2 cellular contexts compared by ENCODE assay signal in the genomic region with DNA sequence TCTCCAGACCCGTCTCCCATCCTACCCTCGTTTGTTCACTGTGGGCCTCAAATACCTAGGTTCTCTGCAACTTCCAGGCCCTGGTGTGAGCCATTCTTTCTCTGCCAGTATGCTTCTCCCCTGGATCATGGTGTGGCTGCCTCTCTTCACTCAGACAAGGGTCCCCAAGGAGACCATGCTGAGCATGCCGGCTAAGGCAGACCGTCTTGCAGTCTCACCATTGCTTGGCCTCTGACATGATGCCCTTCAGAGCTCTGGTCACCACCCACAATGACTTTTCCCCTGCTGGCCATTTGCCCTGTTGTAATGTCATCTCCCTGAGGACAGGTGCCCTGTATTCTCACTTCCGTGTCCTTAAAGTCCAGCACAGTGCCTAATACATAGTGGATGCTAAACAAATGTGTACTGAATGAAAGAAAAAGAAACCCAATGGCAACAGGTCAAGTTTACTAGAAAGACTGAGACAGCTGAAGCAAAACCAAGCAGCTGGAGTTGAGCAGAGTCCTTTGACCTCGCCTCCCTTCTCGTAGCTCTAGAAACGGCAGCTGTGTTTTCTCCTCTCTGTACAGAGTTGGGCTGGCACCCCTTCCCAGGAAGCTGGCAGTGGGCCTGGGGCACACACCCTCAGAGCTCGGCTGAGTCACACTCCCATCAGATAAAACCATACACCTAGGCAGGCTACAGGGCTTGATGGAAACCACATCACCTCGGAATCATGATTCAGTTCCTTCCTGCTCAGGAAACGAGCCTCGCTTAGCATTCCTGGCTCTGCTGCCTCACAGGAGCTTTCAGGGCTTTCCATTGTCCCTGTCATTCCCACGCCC.
A peak's percentile ranks its signal among the peaks of the same experiment; 100 is the strongest.
TF ChIP-seq lines count a peak whose summit lies in the region.

No MANE protein-coding gene starts in this region.

TF ChIP-seq in HCT116, 20 proteins besides CTCF, POLR2A, EP300 and RAD21:
- peak; percentile 43 for TF ChIP-seq TCF7L2 (IDR thresholded peaks at IDR 0.05; ENCODE audit: borderline replicate concordance, extremely low read depth, insufficient read depth, insufficient read length)
- TF ChIP-seq POLR2AphosphoS5 (IDR thresholded peaks at IDR 0.05; ENCODE audit: low read depth, low read length): peak; percentile 72
- TF ChIP-seq, protein P1, sequence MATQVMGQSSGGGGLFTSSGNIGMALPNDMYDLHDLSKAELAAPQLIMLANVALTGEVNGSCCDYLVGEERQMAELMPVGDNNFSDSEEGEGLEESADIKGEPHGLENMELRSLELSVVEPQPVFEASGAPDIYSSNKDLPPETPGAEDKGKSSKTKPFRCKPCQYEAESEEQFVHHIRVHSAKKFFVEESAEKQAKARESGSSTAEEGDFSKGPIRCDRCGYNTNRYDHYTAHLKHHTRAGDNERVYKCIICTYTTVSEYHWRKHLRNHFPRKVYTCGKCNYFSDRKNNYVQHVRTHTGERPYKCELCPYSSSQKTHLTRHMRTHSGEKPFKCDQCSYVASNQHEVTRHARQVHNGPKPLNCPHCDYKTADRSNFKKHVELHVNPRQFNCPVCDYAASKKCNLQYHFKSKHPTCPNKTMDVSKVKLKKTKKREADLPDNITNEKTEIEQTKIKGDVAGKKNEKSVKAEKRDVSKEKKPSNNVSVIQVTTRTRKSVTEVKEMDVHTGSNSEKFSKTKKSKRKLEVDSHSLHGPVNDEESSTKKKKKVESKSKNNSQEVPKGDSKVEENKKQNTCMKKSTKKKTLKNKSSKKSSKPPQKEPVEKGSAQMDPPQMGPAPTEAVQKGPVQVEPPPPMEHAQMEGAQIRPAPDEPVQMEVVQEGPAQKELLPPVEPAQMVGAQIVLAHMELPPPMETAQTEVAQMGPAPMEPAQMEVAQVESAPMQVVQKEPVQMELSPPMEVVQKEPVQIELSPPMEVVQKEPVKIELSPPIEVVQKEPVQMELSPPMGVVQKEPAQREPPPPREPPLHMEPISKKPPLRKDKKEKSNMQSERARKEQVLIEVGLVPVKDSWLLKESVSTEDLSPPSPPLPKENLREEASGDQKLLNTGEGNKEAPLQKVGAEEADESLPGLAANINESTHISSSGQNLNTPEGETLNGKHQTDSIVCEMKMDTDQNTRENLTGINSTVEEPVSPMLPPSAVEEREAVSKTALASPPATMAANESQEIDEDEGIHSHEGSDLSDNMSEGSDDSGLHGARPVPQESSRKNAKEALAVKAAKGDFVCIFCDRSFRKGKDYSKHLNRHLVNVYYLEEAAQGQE (IDR thresholded peaks at IDR 0.05; ENCODE audit: low read depth): no peak
- no peak for TF ChIP-seq ZNF274 (IDR thresholded peaks at IDR 0.05; ENCODE audit: low read depth, low read length)

TF ChIP-seq in HepG2, 621 proteins besides CTCF, POLR2A, EP300 and RAD21:
- TF ChIP-seq PAWR (CRISPR knock-in tag; IDR thresholded peaks at IDR 0.05; ENCODE audit: borderline replicate concordance) (no peak), JARID2 (CRISPR knock-in tag; IDR thresholded peaks at IDR 0.05; ENCODE audit: insufficient replicate concordance) (no peak), SNAI1 (CRISPR knock-in tag; IDR thresholded peaks at IDR 0.05; ENCODE audit: borderline replicate concordance) (no peak), ZKSCAN5 (CRISPR knock-in tag; IDR thresholded peaks at IDR 0.05) (peak; percentile 73; the same call in 1 of the 2 replicates), TCF12 (IDR thresholded peaks at IDR 0.05) (no peak), TCF12 (CRISPR knock-in tag; IDR thresholded peaks at IDR 0.05) (no peak), AGO2 (optimal IDR thresholded peaks at IDR 0.05; ENCODE audit: low read depth, low read length) (no peak), ZNF577 (CRISPR knock-in tag; IDR thresholded peaks at IDR 0.05; ENCODE audit: borderline replicate concordance, low read depth) (no peak), RARA (CRISPR knock-in tag; IDR thresholded peaks at IDR 0.05) (0 out of 2 replicates have a peak, but pooled peaks have one; percentile 28), FOXO1 (CRISPR knock-in tag; IDR thresholded peaks at IDR 0.05) (no peak), STAT5B (CRISPR knock-in tag; IDR thresholded peaks at IDR 0.05) (no peak), ZNF121 (CRISPR knock-in tag; IDR thresholded peaks at IDR 0.05) (no peak), HNF4A (CRISPR knock-in tag; IDR thresholded peaks at IDR 0.05) (0 out of 2 replicates have a peak, but pooled peaks have one; percentile 19), CENPT (CRISPR knock-in tag; IDR thresholded peaks at IDR 0.05; ENCODE audit: low read depth) (no peak)
- TF ChIP-seq, protein P2, sequence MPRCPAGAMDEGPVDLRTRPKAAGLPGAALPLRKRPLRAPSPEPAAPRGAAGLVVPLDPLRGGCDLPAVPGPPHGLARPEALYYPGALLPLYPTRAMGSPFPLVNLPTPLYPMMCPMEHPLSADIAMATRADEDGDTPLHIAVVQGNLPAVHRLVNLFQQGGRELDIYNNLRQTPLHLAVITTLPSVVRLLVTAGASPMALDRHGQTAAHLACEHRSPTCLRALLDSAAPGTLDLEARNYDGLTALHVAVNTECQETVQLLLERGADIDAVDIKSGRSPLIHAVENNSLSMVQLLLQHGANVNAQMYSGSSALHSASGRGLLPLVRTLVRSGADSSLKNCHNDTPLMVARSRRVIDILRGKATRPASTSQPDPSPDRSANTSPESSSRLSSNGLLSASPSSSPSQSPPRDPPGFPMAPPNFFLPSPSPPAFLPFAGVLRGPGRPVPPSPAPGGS (CRISPR knock-in tag; IDR thresholded peaks at IDR 0.05): no peak
- TF ChIP-seq, protein P3, sequence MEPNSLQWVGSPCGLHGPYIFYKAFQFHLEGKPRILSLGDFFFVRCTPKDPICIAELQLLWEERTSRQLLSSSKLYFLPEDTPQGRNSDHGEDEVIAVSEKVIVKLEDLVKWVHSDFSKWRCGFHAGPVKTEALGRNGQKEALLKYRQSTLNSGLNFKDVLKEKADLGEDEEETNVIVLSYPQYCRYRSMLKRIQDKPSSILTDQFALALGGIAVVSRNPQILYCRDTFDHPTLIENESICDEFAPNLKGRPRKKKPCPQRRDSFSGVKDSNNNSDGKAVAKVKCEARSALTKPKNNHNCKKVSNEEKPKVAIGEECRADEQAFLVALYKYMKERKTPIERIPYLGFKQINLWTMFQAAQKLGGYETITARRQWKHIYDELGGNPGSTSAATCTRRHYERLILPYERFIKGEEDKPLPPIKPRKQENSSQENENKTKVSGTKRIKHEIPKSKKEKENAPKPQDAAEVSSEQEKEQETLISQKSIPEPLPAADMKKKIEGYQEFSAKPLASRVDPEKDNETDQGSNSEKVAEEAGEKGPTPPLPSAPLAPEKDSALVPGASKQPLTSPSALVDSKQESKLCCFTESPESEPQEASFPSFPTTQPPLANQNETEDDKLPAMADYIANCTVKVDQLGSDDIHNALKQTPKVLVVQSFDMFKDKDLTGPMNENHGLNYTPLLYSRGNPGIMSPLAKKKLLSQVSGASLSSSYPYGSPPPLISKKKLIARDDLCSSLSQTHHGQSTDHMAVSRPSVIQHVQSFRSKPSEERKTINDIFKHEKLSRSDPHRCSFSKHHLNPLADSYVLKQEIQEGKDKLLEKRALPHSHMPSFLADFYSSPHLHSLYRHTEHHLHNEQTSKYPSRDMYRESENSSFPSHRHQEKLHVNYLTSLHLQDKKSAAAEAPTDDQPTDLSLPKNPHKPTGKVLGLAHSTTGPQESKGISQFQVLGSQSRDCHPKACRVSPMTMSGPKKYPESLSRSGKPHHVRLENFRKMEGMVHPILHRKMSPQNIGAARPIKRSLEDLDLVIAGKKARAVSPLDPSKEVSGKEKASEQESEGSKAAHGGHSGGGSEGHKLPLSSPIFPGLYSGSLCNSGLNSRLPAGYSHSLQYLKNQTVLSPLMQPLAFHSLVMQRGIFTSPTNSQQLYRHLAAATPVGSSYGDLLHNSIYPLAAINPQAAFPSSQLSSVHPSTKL (CRISPR knock-in tag; IDR thresholded peaks at IDR 0.05): no peak
- TF ChIP-seq, protein P4, sequence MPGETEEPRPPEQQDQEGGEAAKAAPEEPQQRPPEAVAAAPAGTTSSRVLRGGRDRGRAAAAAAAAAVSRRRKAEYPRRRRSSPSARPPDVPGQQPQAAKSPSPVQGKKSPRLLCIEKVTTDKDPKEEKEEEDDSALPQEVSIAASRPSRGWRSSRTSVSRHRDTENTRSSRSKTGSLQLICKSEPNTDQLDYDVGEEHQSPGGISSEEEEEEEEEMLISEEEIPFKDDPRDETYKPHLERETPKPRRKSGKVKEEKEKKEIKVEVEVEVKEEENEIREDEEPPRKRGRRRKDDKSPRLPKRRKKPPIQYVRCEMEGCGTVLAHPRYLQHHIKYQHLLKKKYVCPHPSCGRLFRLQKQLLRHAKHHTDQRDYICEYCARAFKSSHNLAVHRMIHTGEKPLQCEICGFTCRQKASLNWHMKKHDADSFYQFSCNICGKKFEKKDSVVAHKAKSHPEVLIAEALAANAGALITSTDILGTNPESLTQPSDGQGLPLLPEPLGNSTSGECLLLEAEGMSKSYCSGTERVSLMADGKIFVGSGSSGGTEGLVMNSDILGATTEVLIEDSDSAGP (CRISPR knock-in tag; IDR thresholded peaks at IDR 0.05; ENCODE audit: borderline replicate concordance): peak; percentile 27; the same call in 1 of the 2 replicates
- TF ChIP-seq, protein P5, sequence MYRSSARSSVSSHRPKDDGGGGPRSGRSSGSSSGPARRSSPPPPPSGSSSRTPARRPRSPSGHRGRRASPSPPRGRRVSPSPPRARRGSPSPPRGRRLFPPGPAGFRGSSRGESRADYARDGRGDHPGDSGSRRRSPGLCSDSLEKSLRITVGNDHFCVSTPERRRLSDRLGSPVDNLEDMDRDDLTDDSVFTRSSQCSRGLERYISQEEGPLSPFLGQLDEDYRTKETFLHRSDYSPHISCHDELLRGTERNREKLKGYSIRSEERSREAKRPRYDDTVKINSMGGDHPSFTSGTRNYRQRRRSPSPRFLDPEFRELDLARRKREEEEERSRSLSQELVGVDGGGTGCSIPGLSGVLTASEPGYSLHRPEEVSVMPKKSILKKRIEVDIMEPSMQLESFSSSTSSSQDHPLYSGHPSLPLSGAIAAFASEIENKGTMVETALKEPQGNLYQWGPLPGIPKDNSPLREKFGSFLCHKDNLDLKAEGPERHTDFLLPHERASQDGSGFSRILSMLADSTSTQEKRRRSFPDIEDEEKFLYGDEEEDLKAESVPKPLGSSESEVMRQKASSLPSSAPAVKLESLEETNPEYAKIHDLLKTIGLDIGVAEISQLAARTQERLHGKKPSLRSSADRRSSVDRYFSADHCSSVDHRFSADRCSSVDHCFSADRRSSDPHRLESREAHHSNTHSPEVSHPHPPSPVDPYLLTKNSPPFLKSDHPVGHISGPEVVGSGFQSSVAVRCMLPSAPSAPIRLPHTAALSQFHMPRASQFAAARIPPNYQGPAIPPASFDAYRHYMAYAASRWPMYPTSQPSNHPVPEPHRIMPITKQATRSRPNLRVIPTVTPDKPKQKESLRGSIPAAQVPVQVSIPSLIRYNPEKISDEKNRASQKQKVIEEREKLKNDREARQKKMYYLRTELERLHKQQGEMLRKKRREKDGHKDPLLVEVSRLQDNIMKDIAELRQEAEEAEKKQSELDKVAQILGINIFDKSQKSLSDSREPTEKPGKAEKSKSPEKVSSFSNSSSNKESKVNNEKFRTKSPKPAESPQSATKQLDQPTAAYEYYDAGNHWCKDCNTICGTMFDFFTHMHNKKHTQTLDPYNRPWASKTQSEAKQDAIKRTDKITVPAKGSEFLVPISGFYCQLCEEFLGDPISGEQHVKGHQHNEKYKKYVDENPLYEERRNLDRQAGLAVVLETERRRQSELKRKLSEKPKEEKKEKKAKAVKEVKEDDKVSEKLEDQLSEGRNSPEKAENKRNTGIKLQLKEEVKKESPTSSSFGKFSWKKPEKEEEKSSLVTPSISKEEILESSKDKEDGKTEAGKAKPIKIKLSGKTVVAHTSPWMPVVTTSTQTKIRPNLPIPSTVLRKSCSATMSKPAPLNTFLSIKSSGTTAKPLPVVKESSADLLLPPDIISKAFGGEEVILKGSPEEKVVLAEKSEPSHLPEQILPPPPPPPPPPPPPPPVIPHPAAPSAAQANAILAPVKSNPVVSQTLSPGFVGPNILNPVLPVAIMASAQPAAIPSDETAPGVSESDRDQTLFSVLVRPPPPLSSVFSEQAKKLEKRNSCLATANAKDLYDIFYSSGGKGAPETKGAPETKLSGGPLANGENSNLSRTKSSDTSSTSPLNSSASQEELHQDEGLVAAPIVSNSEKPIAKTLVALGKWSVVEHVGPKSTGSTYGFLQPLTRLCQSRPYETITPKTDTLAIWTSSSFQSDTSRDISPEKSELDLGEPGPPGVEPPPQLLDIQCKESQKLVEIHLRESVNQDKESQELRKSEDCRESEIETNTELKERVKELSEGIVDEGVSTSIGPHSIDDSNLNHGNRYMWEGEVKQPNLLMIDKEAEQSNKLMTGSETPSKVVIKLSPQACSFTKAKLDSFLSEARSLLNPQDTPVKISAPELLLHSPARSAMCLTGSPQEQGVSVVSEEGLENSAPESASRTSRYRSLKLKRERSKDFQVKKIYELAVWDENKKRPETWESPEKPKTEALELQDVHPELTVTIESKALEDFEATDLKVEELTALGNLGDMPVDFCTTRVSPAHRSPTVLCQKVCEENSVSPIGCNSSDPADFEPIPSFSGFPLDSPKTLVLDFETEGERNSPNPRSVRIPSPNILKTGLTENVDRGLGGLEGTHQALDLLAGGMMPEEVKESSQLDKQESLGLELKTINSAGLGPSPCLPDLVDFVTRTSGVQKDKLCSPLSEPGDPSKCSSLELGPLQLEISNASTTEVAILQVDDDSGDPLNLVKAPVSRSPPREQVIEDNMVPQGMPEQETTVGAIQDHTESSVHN (CRISPR knock-in tag; IDR thresholded peaks at IDR 0.05): no peak
- TF ChIP-seq, protein P6, sequence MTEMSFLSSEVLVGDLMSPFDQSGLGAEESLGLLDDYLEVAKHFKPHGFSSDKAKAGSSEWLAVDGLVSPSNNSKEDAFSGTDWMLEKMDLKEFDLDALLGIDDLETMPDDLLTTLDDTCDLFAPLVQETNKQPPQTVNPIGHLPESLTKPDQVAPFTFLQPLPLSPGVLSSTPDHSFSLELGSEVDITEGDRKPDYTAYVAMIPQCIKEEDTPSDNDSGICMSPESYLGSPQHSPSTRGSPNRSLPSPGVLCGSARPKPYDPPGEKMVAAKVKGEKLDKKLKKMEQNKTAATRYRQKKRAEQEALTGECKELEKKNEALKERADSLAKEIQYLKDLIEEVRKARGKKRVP (CRISPR knock-in tag; IDR thresholded peaks at IDR 0.05): no peak
- TF ChIP-seq, protein P7, sequence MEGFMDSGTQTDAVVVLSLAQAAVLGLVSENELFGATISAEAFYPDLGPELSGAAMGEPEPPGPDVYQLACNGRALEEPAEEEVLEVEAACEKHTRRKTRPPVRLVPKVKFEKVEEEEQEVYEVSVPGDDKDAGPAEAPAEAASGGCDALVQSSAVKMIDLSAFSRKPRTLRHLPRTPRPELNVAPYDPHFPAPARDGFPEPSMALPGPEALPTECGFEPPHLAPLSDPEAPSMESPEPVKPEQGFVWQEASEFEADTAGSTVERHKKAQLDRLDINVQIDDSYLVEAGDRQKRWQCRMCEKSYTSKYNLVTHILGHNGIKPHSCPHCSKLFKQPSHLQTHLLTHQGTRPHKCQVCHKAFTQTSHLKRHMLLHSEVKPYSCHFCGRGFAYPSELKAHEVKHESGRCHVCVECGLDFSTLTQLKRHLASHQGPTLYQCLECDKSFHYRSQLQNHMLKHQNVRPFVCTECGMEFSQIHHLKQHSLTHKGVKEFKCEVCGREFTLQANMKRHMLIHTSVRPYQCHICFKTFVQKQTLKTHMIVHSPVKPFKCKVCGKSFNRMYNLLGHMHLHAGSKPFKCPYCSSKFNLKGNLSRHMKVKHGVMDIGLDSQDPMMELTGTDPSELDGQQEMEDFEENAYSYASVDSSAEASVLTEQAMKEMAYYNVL (CRISPR knock-in tag; IDR thresholded peaks at IDR 0.05; ENCODE audit: borderline replicate concordance): no peak
